Comparison of ENCODE assay signal across 8 cellular contexts in the genomic region with DNA sequence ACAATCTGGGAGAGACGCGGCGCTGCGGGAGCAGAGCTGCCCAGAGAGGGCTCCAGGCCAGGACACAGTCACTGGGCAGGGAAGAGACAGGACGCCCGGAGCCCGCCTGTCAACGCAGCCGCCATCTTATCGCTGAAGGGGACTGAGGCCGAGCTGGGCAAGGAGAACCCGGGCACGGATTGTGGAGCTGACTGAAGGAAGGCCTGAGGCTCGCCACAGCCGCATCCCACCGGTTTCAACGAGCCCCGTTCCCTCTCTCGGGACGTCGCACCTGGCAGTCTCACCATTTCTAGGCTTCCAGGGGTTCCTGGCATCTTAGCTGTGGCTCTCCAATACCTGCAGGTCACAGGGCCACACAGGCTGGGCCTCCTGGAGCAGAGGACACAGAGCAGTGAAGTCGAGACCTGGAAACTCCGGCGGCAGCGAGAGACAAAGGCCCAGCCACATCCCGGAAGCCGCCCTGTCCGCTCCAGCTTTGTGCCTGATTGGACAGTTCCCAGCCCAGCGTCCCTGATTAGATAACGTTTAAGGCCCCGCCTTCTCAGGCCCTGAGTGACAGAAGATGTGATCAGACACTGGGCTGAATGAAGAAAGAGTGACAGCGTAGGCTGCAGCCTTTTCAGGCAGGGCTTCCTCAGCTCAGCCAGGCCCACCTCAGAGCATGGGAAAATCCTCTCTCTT. TPM values are rescaled to one million over a fixed set of nuclear protein-coding genes. Genes with fewer than 3 reads are reported as not detected.
DNase-seq lines count a peak whose midpoint lies in the region; ATAC-seq and TF ChIP-seq lines count a peak whose summit lies in the region.

A gene (minus strand): TSS at position 431 of the 681 bp plus-strand sequence. CDS start 117 bp downstream, at position 314.

- POLR2A ChIA-PET in BJ (lab: Charles Lee) = interaction anchor here (0.6 kb wide), 1 partner anchor 41 kb away, joined by 3 read pairs; no protein-coding TSS in a partner anchor
- POLR2A ChIA-PET in activated CD8-positive, alpha-beta memory T cell treated with anti-CD3 and anti-CD28 coated beads for 36 hours (lab: Charles Lee) = interaction anchor here (0.6 to 1.9 kb wide), 7 partner anchors 21 to 755 kb away, joined by 3 to 11 read pairs (median 4); a partner anchor contains a TSS

- H3K9me3 ChIP-seq in effector memory CD4-positive, alpha-beta T cell (ENCODE audit: control insufficient read depth, low read length) = no peaks in the 10 kb centered on the region

- TF ChIP-seq CTCF in BJ (IDR thresholded peaks at IDR 0.05; ENCODE audit: insufficient read depth, low read depth, low read length) = no peak

- H3K36me3 ChIP-seq in BJ (ENCODE audit: control insufficient read depth, insufficient read depth, low read length) = no peaks in the 10 kb centered on the region; the same call in 1 of the 2 replicates
- no peaks in the 10 kb centered on the region for H3K36me3 ChIP-seq in effector memory CD4-positive, alpha-beta T cell (ENCODE audit: control insufficient read depth, insufficient read depth, low read length)

- DNase-seq in BJ (ENCODE audit: low read depth) = peak; percentile 82
- peak; percentile 65 for DNase-seq in GM19238 (ENCODE audit: insufficient read length, low spot score)
- peak; percentile 98 for DNase-seq in NCI-H748 (lab: John Stamatoyannopoulos, UW; ENCODE audit: unreplicated experiment)
- peak; percentile 83 to 87 (median 86) for DNase-seq in effector memory CD4-positive, alpha-beta T cell
- peak; percentile 99 for DNase-seq in medulla oblongata (ENCODE audit: extremely low spot score)
- peak; percentile 86 for DNase-seq in stimulated activated CD8-positive, alpha-beta memory T cell treated with anti-CD3 and anti-CD28 coated beads, Interleukin-12 subunit alpha, Interleukin-12 subunit beta, amount 100 ng/mL, for 1 hour (ENCODE audit: low read depth)

- peak within 1 kb of the TSS; percentile 73 for H3K4me3 ChIP-seq in BJ (ENCODE audit: low read depth, low read length)
- H3K4me3 ChIP-seq in effector memory CD4-positive, alpha-beta T cell (ENCODE audit: insufficient read depth, low read depth, low read length, poor library complexity, severe bottlenecking) = peak within 1 kb of the TSS; percentile 93

- ATAC-seq in HG03442 (IDR thresholded peaks at IDR 0.05; ENCODE audit: unreplicated experiment) = peak; percentile 97

- H3K27ac ChIP-seq in effector memory CD4-positive, alpha-beta T cell (ENCODE audit: insufficient read depth, low read length, poor library complexity, severe bottlenecking) = peak within 1 kb of the TSS; percentile 95

- CTCF ChIA-PET in BJ (lab: Yijun Ruan, JAX) = no interaction called here
- CTCF ChIA-PET in activated CD8-positive, alpha-beta memory T cell treated with anti-CD3 and anti-CD28 coated beads for 36 hours (lab: Charles Lee) = interaction anchor here (0.9 to 1.1 kb wide), 3 partner anchors 10 to 45 kb away, joined by 3 read pairs; no protein-coding TSS in a partner anchor

- H3K4me1 ChIP-seq in effector memory CD4-positive, alpha-beta T cell (ENCODE audit: control insufficient read depth, insufficient read depth, low read length, poor library complexity, severe bottlenecking) = peaks cover 15% of the 10 kb centered on the region

- H3K27me3 ChIP-seq in BJ (ENCODE audit: control insufficient read depth, insufficient read depth, low read length) = no peaks in the 10 kb centered on the region
- no peaks in the 10 kb centered on the region for H3K27me3 ChIP-seq in effector memory CD4-positive, alpha-beta T cell (replicated peaks; ENCODE audit: control insufficient read depth, insufficient read depth, low read length, poor library complexity, severe bottlenecking)

RNA-seq across cellular contexts. Expression of the gene that starts here (rescaled TPM):
- polyA plus RNA-seq in BJ (2011; rRNA removed) = 8.3 and 11.2 TPM in 2 replicates
- polyA minus RNA-seq in BJ (2011; rRNA and poly(A)+ RNA removed) = 10.2 and 14.3 TPM in 2 replicates
- 10 to 100 TPM; 23.8 to 24.7 TPM for total RNA-seq in activated CD8-positive, alpha-beta memory T cell treated with anti-CD3 and anti-CD28 coated beads for 36 hours

Comparison
In these comparisons a context has a peak if more than half of its experiments do, and no peak if none do; other contexts are left out.
1. Peak in every context shown above with its lines: DNase-seq, ATAC-seq, H3K4me3 ChIP-seq and H3K27ac ChIP-seq.